Comparison of ENCODE assay signal across 2 cellular contexts in genomic region chr9:97453573-97453972, GRCh38. TPM values are rescaled to one million over a fixed set of nuclear protein-coding genes. Genes with fewer than 3 reads are reported as not detected.
"Had no signal": no experiment of that assay in that cellular context is flagged by ENCODE, and none has a peak within 500 bp of the region (broad histone marks: within the 10 kb centered on the region; RNA-seq: fewer than 3 reads in every experiment).

No MANE protein-coding gene starts in this region.

RNA-seq across cellular contexts. Expression of gene TMOD1, which starts 47.9 kb away (rescaled TPM):
- total RNA-seq: OCI-LY7, SJSA1 had no signal
